In genomic region chr12:57128519-57129247, GRCh38 we compare ENCODE assay signal across 1 cellular context.
TF ChIP-seq lines count a peak whose summit lies in the region.

No MANE protein-coding gene starts in this region.

TF ChIP-seq in HEK293, 187 proteins besides CTCF, POLR2A, EP300 and RAD21 (continued from another document):
- TF ChIP-seq PATZ1 (tag by site-specific recombination; IDR thresholded peaks at IDR 0.05) (peak; percentile 64), ZNF16 (tag by site-specific recombination; IDR thresholded peaks at IDR 0.05; ENCODE audit: low read depth) (no peak), PBX3 (CRISPR knock-in tag; IDR thresholded peaks at IDR 0.05) (no peak), REST (tag by site-specific recombination; IDR thresholded peaks at IDR 0.05) (no peak), ZNF423 (tag by site-specific recombination; IDR thresholded peaks at IDR 0.05) (0 out of 2 replicates have a peak, but pooled peaks have one; percentile 26), ZNF621 (tag by site-specific recombination; IDR thresholded peaks at IDR 0.05) (no peak), YY2 (tag by site-specific recombination; IDR thresholded peaks at IDR 0.05) (no peak), OSR2 (tag by site-specific recombination; IDR thresholded peaks at IDR 0.05) (no peak), ZFP3 (tag by site-specific recombination; IDR thresholded peaks at IDR 0.05; ENCODE audit: low read depth) (no peak), ATF2 (tag by site-specific recombination; IDR thresholded peaks at IDR 0.05; ENCODE audit: low read depth) (no peak), SALL2 (tag by site-specific recombination; IDR thresholded peaks at IDR 0.05; ENCODE audit: borderline replicate concordance) (no peak), ZNF169 (tag by site-specific recombination; IDR thresholded peaks at IDR 0.05) (no peak), WT1 (tag by site-specific recombination; IDR thresholded peaks at IDR 0.05) (no peak), ZNF398 (tag by site-specific recombination; IDR thresholded peaks at IDR 0.05) (peak; percentile 17; the same call in 1 of the 2 replicates), HOXA7 (CRISPR knock-in tag; IDR thresholded peaks at IDR 0.05; ENCODE audit: borderline replicate concordance) (no peak), PRDM2 (tag by site-specific recombination; IDR thresholded peaks at IDR 0.05; ENCODE audit: borderline replicate concordance) (no peak), ZNF48 (tag by site-specific recombination; IDR thresholded peaks at IDR 0.05) (no peak), ZNF660 (tag by site-specific recombination; IDR thresholded peaks at IDR 0.05) (no peak), RBAK (tag by site-specific recombination; IDR thresholded peaks at IDR 0.05) (no peak), ZNF530 (tag by site-specific recombination; IDR thresholded peaks at IDR 0.05; ENCODE audit: low read depth) (no peak), ZBTB10 (tag by site-specific recombination; IDR thresholded peaks at IDR 0.05) (peak; percentile 91), SP3 (tag by site-specific recombination; IDR thresholded peaks at IDR 0.05) (no peak), ZNF280C (tag by site-specific recombination; IDR thresholded peaks at IDR 0.05) (no peak)
